8 cellular contexts compared by ENCODE assay signal in the genomic region with DNA sequence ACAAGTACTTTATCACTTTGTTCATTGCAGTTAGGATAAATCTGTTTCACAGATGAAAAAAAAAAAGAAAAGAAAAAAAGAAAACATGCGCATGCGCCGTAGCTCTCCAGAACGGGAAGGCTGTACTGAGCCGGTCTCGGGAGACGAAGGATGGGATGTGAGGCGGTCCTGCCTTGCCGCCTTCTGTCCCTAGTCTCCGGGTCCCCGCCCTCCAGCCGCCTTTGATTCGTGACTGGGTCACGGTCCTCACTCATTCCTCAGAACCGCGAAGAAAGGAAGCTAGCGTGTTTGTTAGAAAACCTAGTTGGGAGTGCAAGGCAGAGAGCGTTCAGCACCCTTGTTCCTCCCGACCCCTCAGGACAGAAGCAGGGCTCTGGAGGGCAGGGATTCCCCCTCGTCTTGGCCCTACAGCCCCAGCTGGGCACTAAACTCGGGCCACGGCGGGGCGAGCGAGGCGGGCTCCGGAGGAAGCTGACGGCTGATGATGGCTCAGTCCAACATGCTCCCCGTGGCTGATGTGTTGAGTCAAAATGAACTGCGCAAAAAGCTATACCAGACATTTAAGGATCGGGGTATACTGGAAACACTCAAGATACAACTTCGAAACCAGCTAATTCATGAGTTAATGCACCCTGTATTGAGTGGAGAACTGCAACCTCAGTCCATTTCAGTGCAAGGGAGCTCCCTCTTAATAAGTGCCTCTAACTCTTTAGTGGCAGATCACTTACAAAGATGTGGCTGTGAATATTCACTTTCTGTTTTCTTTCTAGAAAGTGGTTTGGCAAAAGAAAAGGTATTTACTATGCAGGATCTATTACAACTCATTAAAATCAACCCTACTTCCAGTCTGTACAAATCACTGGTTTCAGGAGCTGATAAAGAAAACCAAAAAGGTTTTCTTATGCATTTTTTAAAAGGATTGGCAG. TPM values are rescaled to one million over a fixed set of nuclear protein-coding genes. Genes with fewer than 3 reads are reported as not detected.
DNase-seq lines count a peak whose midpoint lies in the region; ATAC-seq, FAIRE-seq and TF ChIP-seq lines count a peak whose summit lies in the region.

No MANE protein-coding gene starts in this region.

- no peak overlapping the region for H3K56ac ChIP-seq in IMR-90 (ENCODE audit: extremely low read depth, insufficient read depth, low read length)

- no peak overlapping the region for H3K27ac ChIP-seq in CD8-positive, alpha-beta T cell (ENCODE audit: low read depth, low read length)
- peak overlapping the region; percentile 35; the same call in 1 of the 2 replicates for H3K27ac ChIP-seq in IMR-90 (ENCODE audit: insufficient read depth, low read length)
- H3K27ac ChIP-seq in naive thymus-derived CD4-positive, alpha-beta T cell (ENCODE audit: low read depth, low read length): peak overlapping the region; percentile 44

- no peaks in the 10 kb centered on the region for H3K9me3 Mint-ChIP-seq in CD8-positive, alpha-beta T cell
- no peaks in the 10 kb centered on the region for H3K9me3 Mint-ChIP-seq in central memory CD8-positive, alpha-beta T cell
- H3K9me3 Mint-ChIP-seq in naive thymus-derived CD4-positive, alpha-beta T cell: no peaks in the 10 kb centered on the region

- no peaks in the 10 kb centered on the region for H3K27me3 ChIP-seq in CD8-positive, alpha-beta T cell (ENCODE audit: insufficient read depth, low read length)
- H3K27me3 ChIP-seq in IMR-90 (ENCODE audit: control insufficient read depth, insufficient read depth, low read length): no peaks in the 10 kb centered on the region
- H3K27me3 ChIP-seq in naive thymus-derived CD4-positive, alpha-beta T cell (ENCODE audit: control insufficient read depth in 2 of 2, insufficient read depth in 2 of 2, low read length in 2 of 2): no peaks in the 10 kb centered on the region

- dilution Hi-C loops in IMR-90 (cut with HindIII; ENCODE audit: low sequenced_read_pairs, unreplicated experiment): no loop called here

- no peaks in the 10 kb centered on the region for H4K20me1 ChIP-seq in IMR-90 (ENCODE audit: insufficient read depth, low read length)

- in situ Hi-C loops in IMR-90 (cut with MboI; ENCODE audit: low sequenced_read_pairs): no loop called here

- no peak overlapping the region; the same call in 1 of the 2 replicates for H4K91ac ChIP-seq in IMR-90 (ENCODE audit: insufficient read depth, low read depth, low read length)

- no peak for TF ChIP-seq POLR2A in IMR-90 (IDR thresholded peaks at IDR 0.05; ENCODE audit: low read depth, low read length)

- peak overlapping the region; percentile 47 for H2AK9ac ChIP-seq in IMR-90 (replicated peaks; ENCODE audit: low read depth, low read length, poor library complexity)

- TF ChIP-seq RAD21 in IMR-90 (IDR thresholded peaks at IDR 0.05; ENCODE audit: low read length): no peak

- peaks cover 3% of the 10 kb centered on the region; the same call in 1 of the 2 replicates for H3K9me1 ChIP-seq in IMR-90 (ENCODE audit: insufficient read depth, low read length)

- no peak overlapping the region for H2BK5ac ChIP-seq in IMR-90 (ENCODE audit: low read depth, low read length, poor library complexity, severe bottlenecking)

- peak overlapping the region; percentile 87 for H3K4me3 Mint-ChIP-seq in CD8-positive, alpha-beta T cell
- peak overlapping the region; percentile 68 for H3K4me3 Mint-ChIP-seq in central memory CD8-positive, alpha-beta T cell
- peak overlapping the region; percentile 62 to 87 (median 80) for H3K4me3 Mint-ChIP-seq in naive thymus-derived CD4-positive, alpha-beta T cell

- FAIRE-seq in D721Med (lab: Jason Lieb, UNC): no peak

- DNase-seq in CD8-positive, alpha-beta T cell: peak in 2 of 7 experiments; percentile 13 to 54
- DNase-seq in IMR-90 (peak; percentile 25), HK-2 (ENCODE audit: unreplicated experiment) (no peak), DMS53 (lab: John Stamatoyannopoulos, UW) (no peak), D721Med (ENCODE audit: insufficient read length, low spot score) (no peak), inferior parietal cortex (ENCODE audit: extremely low spot score) (no peak)
- no peak for DNase-seq in central memory CD8-positive, alpha-beta T cell (ENCODE audit: low spot score in 2 of 2)
- peak in 2 of 9 donors; percentile 15 to 20 for DNase-seq in naive thymus-derived CD4-positive, alpha-beta T cell

- H4K8ac ChIP-seq in IMR-90 (ENCODE audit: low read depth in 2 of 2, low read length in 2 of 2): peak overlapping the region in 1 of 2 experiments; percentile 48; a peak in 1 of 4 replicates

- H2BK15ac ChIP-seq in IMR-90 (ENCODE audit: low read depth, low read length): no peak overlapping the region

- H3K4me3 ChIP-seq in CD8-positive, alpha-beta T cell (ENCODE audit: low read depth, low read length): peak overlapping the region; percentile 31
- H3K4me3 ChIP-seq in IMR-90 (ENCODE audit: insufficient read depth, low read depth, low read length): peak overlapping the region; percentile 36
- peak overlapping the region; percentile 46 for H3K4me3 ChIP-seq in naive thymus-derived CD4-positive, alpha-beta T cell (ENCODE audit: low read length)

- no peak overlapping the region; the same call in 1 of the 2 replicates for H3K4ac ChIP-seq in IMR-90 (ENCODE audit: low read depth, low read length)

- H3K36me3 Mint-ChIP-seq in CD8-positive, alpha-beta T cell: peaks cover 54% of the 10 kb centered on the region
- H3K36me3 Mint-ChIP-seq in central memory CD8-positive, alpha-beta T cell (ENCODE audit: insufficient read depth): peaks cover 8% of the 10 kb centered on the region
- H3K36me3 Mint-ChIP-seq in naive thymus-derived CD4-positive, alpha-beta T cell: peaks cover 6 to 42% (median 21%) of the 10 kb centered on the region in 5 donors

- H3K18ac ChIP-seq in IMR-90 (ENCODE audit: low read depth, low read length): no peak overlapping the region

- peak overlapping the region; percentile 71 for H3K27ac Mint-ChIP-seq in CD8-positive, alpha-beta T cell
- peak overlapping the region; percentile 35 for H3K27ac Mint-ChIP-seq in central memory CD8-positive, alpha-beta T cell (ENCODE audit: low read depth)
- H3K27ac Mint-ChIP-seq in naive thymus-derived CD4-positive, alpha-beta T cell: peak overlapping the region in 7 of 9 donors; percentile 31 to 88 (median 65)

- intact Hi-C loops in CD8-positive, alpha-beta T cell (cut with DNase I, micrococcal nuclease): no loop called here
- intact Hi-C loops in IMR-90 (cut with micrococcal nuclease): no loop called here
- intact Hi-C loops in naive thymus-derived CD4-positive, alpha-beta T cell (cut with micrococcal nuclease): no loop called here

- peaks cover under 1% of the 10 kb centered on the region for H3K4me1 Mint-ChIP-seq in CD8-positive, alpha-beta T cell (ENCODE audit: low read depth)
- H3K4me1 Mint-ChIP-seq in central memory CD8-positive, alpha-beta T cell: peaks cover 1% of the 10 kb centered on the region
- peaks cover 0 to 11% (median 0%) of the 10 kb centered on the region in 7 donors for H3K4me1 Mint-ChIP-seq in naive thymus-derived CD4-positive, alpha-beta T cell

- H3K27me3 Mint-ChIP-seq in CD8-positive, alpha-beta T cell (ENCODE audit: low read depth): no peaks in the 10 kb centered on the region
- H3K27me3 Mint-ChIP-seq in central memory CD8-positive, alpha-beta T cell: no peaks in the 10 kb centered on the region
- no peaks in the 10 kb centered on the region for H3K27me3 Mint-ChIP-seq in naive thymus-derived CD4-positive, alpha-beta T cell

- H3K36me3 ChIP-seq in CD8-positive, alpha-beta T cell (ENCODE audit: insufficient read depth, low read length): no peaks in the 10 kb centered on the region
- peaks cover 17% of the 10 kb centered on the region for H3K36me3 ChIP-seq in IMR-90 (ENCODE audit: control insufficient read depth, insufficient read depth, low read length)
- H3K36me3 ChIP-seq in naive thymus-derived CD4-positive, alpha-beta T cell (ENCODE audit: control insufficient read depth in 2 of 3, insufficient read depth in 3 of 3, low read length in 3 of 3): peaks cover 0 to 9% (median 0%) of the 10 kb centered on the region in 3 experiments

- no peak overlapping the region for H3K9ac ChIP-seq in IMR-90 (ENCODE audit: low read depth, low read length)

- H3K79me1 ChIP-seq in IMR-90 (ENCODE audit: low read depth in 1 of 2, low read length in 2 of 2): no peaks in the 10 kb centered on the region; a peak in 2 of 4 replicates

- no peak for TF ChIP-seq CTCF in CD8-positive, alpha-beta T cell (IDR thresholded peaks at IDR 0.05)
- TF ChIP-seq CTCF in IMR-90 (conservative IDR thresholded peaks at IDR 0.05; ENCODE audit: low read depth, low read length) (no peak), D721Med (IDR thresholded peaks at IDR 0.05; ENCODE audit: insufficient read depth, missing control alignments) (no peak)

- no peak overlapping the region for H2BK20ac ChIP-seq in IMR-90 (ENCODE audit: low read depth, low read length)

- 62% methylated on average over 11 of the region's 32 CpGs; no CpG with 5 or more reads in 1 of the 2 experiments for WGBS in IMR-90 (ENCODE audit: extremely low coverage in 2 of 2, insufficient read length in 1 of 2), 2 experiments

- no peak overlapping the region for H2BK120ac ChIP-seq in IMR-90 (ENCODE audit: low read depth, low read length)

- no peak overlapping the region for H4K5ac ChIP-seq in IMR-90 (ENCODE audit: low read depth, low read length)

- CTCF ChIA-PET in CD8-positive, alpha-beta T cell (lab: Charles Lee): interaction anchor here (0.6 to 1.4 kb wide), 3 partner anchors 10 to 46 kb away, joined by 3 to 4 read pairs (median 4); no protein-coding TSS in a partner anchor
- CTCF ChIA-PET in IMR-90 (lab: Yijun Ruan, JAX): interaction anchor here (0.6 to 1.6 kb wide), 2 partner anchors 9 to 1536 kb away, joined by 3 to 4 read pairs; no protein-coding TSS in a partner anchor
- CTCF ChIA-PET in naive thymus-derived CD4-positive, alpha-beta T cell (lab: Charles Lee): no interaction called here

- peak overlapping the region; percentile 40; the same call in 1 of the 2 replicates for H3K14ac ChIP-seq in IMR-90 (replicated peaks; ENCODE audit: low read depth, low read length)

- no TSS peak for BruUV-seq in IMR-90 (replicated peaks; lab: Mats Ljungman, UMichigan)

- H3K4me2 ChIP-seq in IMR-90 (ENCODE audit: low read depth, low read length): peak overlapping the region; percentile 72

- POLR2A ChIA-PET in CD8-positive, alpha-beta T cell (lab: Charles Lee): interaction anchor here (1.2 kb wide), 2 partner anchors 10 to 162 kb away, joined by 3 read pairs; a partner anchor contains a TSS
- POLR2A ChIA-PET in IMR-90 (lab: Charles Lee; ENCODE audit: unreplicated experiment): interaction anchor here (0.6 kb wide), 1 partner anchor 10 kb away, joined by 3 read pairs; no protein-coding TSS in a partner anchor
- POLR2A ChIA-PET in naive thymus-derived CD4-positive, alpha-beta T cell (lab: Charles Lee): interaction anchor here (0.6 to 1.1 kb wide), 2 partner anchors 10 kb away, joined by 3 read pairs; no protein-coding TSS in a partner anchor

- no peak overlapping the region for H3K23ac ChIP-seq in IMR-90 (ENCODE audit: low read depth, low read length)

- H3K9me3 ChIP-seq in CD8-positive, alpha-beta T cell (ENCODE audit: low read length): no peaks in the 10 kb centered on the region
- no peaks in the 10 kb centered on the region for H3K9me3 ChIP-seq in IMR-90 (ENCODE audit: control insufficient read depth, insufficient read depth, low read length)
- no peaks in the 10 kb centered on the region for H3K9me3 ChIP-seq in naive thymus-derived CD4-positive, alpha-beta T cell (ENCODE audit: control insufficient read depth in 2 of 3, low read length in 3 of 3)

- peaks cover under 1% of the 10 kb centered on the region for H3K4me1 ChIP-seq in CD8-positive, alpha-beta T cell (ENCODE audit: insufficient read depth, low read length)
- no peaks in the 10 kb centered on the region for H3K4me1 ChIP-seq in IMR-90 (ENCODE audit: control insufficient read depth, insufficient read depth, low read length)
- H3K4me1 ChIP-seq in naive thymus-derived CD4-positive, alpha-beta T cell (ENCODE audit: control insufficient read depth in 2 of 2, insufficient read depth in 2 of 2, low read length in 2 of 2): peaks cover 0 to 1% of the 10 kb centered on the region in 2 donors

- H2AK5ac ChIP-seq in IMR-90 (ENCODE audit: low read depth, low read length): no peak overlapping the region

- peak; percentile 40 for ATAC-seq in CD8-positive, alpha-beta T cell
- peak; percentile 95 for ATAC-seq in IMR-90 (ENCODE audit: low read depth)
- ATAC-seq in central memory CD8-positive, alpha-beta T cell (replicated peaks; ENCODE audit: extremely low read depth, poor library complexity, severe bottlenecking): peak; percentile 43
- ATAC-seq in naive thymus-derived CD4-positive, alpha-beta T cell: peak; percentile 50

- H2AFZ ChIP-seq in IMR-90 (replicated peaks; ENCODE audit: low read length, poor library complexity): peak overlapping the region; percentile 83

RNA-seq across cellular contexts. Expression of a gene that starts 40.0 kb away (rescaled TPM):
- 1 to 10 TPM; 4.2 to 4.3 TPM for total RNA-seq in CD8-positive, alpha-beta T cell
- 17.9 and 19.7 TPM in 2 replicates for total RNA-seq in IMR-90 (2012; rRNA removed)
- polyA plus RNA-seq in IMR-90 (2012; rRNA removed): 3.5 and 4.4 TPM in 2 replicates
- 0.68 and 0.71 TPM in 2 replicates for polyA plus RNA-seq in IMR-90 (2012; cell fraction: cytosol; rRNA removed)
- polyA plus RNA-seq in IMR-90 (2012; cell fraction: nucleus; rRNA removed; ENCODE audit: low replicate concordance): 1.4 and 12.0 TPM in 2 replicates
- 10 to 100 TPM in 3 of 5 experiments, 1 to 10 TPM in 2; 8.0 to 14.7 (median 10.4) TPM for total RNA-seq in naive thymus-derived CD4-positive, alpha-beta T cell
- polyA plus RNA-seq in naive thymus-derived CD4-positive, alpha-beta T cell: 1 to 10 TPM; 1.1 to 1.4 TPM

Comparison
In these comparisons a context has a peak if more than half of its experiments do, and no peak if none do; other contexts are left out.
1. ATAC-seq: peak in every context shown above with its lines; median percentile 95 in IMR-90; 50 in naive thymus-derived CD4-positive, alpha-beta T cell; 43 in central memory CD8-positive, alpha-beta T cell; 40 in CD8-positive, alpha-beta T cell.